ENCODE assay signal across 13 cellular contexts in genomic region chr6:37038297-37039198, GRCh38. TPM values are rescaled to one million over a fixed set of nuclear protein-coding genes. Genes with fewer than 3 reads are reported as not detected.
DNase-seq lines count a peak whose midpoint lies in the region; ATAC-seq and TF ChIP-seq lines count a peak whose summit lies in the region.
"Had no signal": no experiment of that assay in that cellular context is flagged by ENCODE, and none has a peak within 500 bp of the region (broad histone marks: within the 10 kb centered on the region; RNA-seq: fewer than 3 reads in every experiment).

No MANE protein-coding gene starts in this region.

- peaks cover 49% of the 10 kb centered on the region for H3K4me1 Mint-ChIP-seq in T-helper 1 cell treated with Interleukin-12 subunit alpha and Interleukin-12 subunit beta and Interleukin-4 antibody, amounts not matched to agents 30 μg/mL and 1 μg/mL, for 36 hours (ENCODE audit: low read depth)
- H3K4me1 Mint-ChIP-seq in immature natural killer cell = peaks cover 26% of the 10 kb centered on the region in 2 donors

- in situ Hi-C loops in astrocyte of the cerebellum (cut with HindIII; ENCODE audit: low sequenced_read_pairs) = no loop called here

- WGBS in thyroid gland, 2 donors = 65 to 70% methylated on average over 13 of the region's 13 CpGs

- ATAC-seq in left colon = peak; percentile 52

- H3K4me1 ChIP-seq in thyroid gland = peaks cover 0 to 8% of the 10 kb centered on the region in 2 donors
- H3K4me1 ChIP-seq: tibial artery had no signal

- intact Hi-C loops in left colon (cut with DNase I, micrococcal nuclease) (no loop called here), thyroid gland (cut with DNase I) (no loop called here)

- peak overlapping the region in 2 of 3 donors; percentile 34 to 37 for H3K27ac ChIP-seq in thyroid gland
- H3K27ac ChIP-seq: tibial artery had no signal

- no peak for TF ChIP-seq POLR2A in thyroid gland (IDR thresholded peaks at IDR 0.05)

- no peaks in the 10 kb centered on the region for H3K27me3 Mint-ChIP-seq in T-helper 1 cell treated with Interleukin-12 subunit alpha and Interleukin-12 subunit beta and Interleukin-4 antibody, amounts not matched to agents 30 μg/mL and 1 μg/mL, for 36 hours (ENCODE audit: low read depth)
- H3K27me3 Mint-ChIP-seq in immature natural killer cell (ENCODE audit: low read depth in 3 of 3) = peaks cover 0 to 2% (median 1%) of the 10 kb centered on the region in 3 donors
- H3K27me3 Mint-ChIP-seq: central memory CD8-positive, alpha-beta T cell had no signal

- TF ChIP-seq CTCF in astrocyte of the cerebellum (IDR thresholded peaks at IDR 0.05; ENCODE audit: low read depth, low read length, missing control alignments) = no peak
- no peak for TF ChIP-seq CTCF in thyroid gland (IDR thresholded peaks at IDR 0.05)

- H3K4me3 Mint-ChIP-seq in T-helper 1 cell treated with Interleukin-12 subunit alpha and Interleukin-12 subunit beta and Interleukin-4 antibody, amounts not matched to agents 30 μg/mL and 1 μg/mL, for 36 hours = no peak overlapping the region
- H3K4me3 Mint-ChIP-seq in immature natural killer cell = no peak overlapping the region
- H3K4me3 Mint-ChIP-seq: central memory CD8-positive, alpha-beta T cell had no signal

- no peaks in the 10 kb centered on the region for H3K27me3 ChIP-seq in thyroid gland
- H3K27me3 ChIP-seq: tibial artery had no signal

- H3K4me3 ChIP-seq in astrocyte of the cerebellum (ENCODE audit: low read depth, low read length) = no peak overlapping the region
- H3K4me3 ChIP-seq in thyroid gland (replicated peaks in 1 of 3) = no peak overlapping the region
- H3K4me3 ChIP-seq: tibial artery had no signal

- H3K9me3 ChIP-seq in thyroid gland = no peaks in the 10 kb centered on the region
- H3K9me3 ChIP-seq: tibial artery had no signal

- H3K9me3 Mint-ChIP-seq in T-helper 1 cell treated with Interleukin-12 subunit alpha and Interleukin-12 subunit beta and Interleukin-4 antibody, amounts not matched to agents 30 μg/mL and 1 μg/mL, for 36 hours = peaks cover 3% of the 10 kb centered on the region
- H3K9me3 Mint-ChIP-seq in immature natural killer cell = no peaks in the 10 kb centered on the region
- H3K9me3 Mint-ChIP-seq: central memory CD8-positive, alpha-beta T cell had no signal

- H3K36me3 Mint-ChIP-seq in T-helper 1 cell treated with Interleukin-12 subunit alpha and Interleukin-12 subunit beta and Interleukin-4 antibody, amounts not matched to agents 30 μg/mL and 1 μg/mL, for 36 hours (ENCODE audit: low read depth) = peaks cover 8% of the 10 kb centered on the region
- peaks cover 0 to 4% (median 0%) of the 10 kb centered on the region in 3 donors for H3K36me3 Mint-ChIP-seq in immature natural killer cell

- peak overlapping the region; percentile 57 for H3K27ac Mint-ChIP-seq in T-helper 1 cell treated with Interleukin-12 subunit alpha and Interleukin-12 subunit beta and Interleukin-4 antibody, amounts not matched to agents 30 μg/mL and 1 μg/mL, for 36 hours
- peak overlapping the region in 3 of 6 donors; percentile 35 to 75 (median 61) for H3K27ac Mint-ChIP-seq in immature natural killer cell

- H3K36me3 ChIP-seq in thyroid gland = no peaks in the 10 kb centered on the region
- H3K36me3 ChIP-seq: tibial artery had no signal

- DNase-seq in T-helper 1 cell (no peak), astrocyte of the cerebellum (ENCODE audit: low read depth) (peak; percentile 15), left colon (no peak), thyroid gland (peak; percentile 79), putamen (ENCODE audit: low spot score) (no peak), immature natural killer cell (no peak), Kasumi-1 (lab: John Stamatoyannopoulos, UW) (no peak)
- DNase-seq: activated CD4-positive, alpha-beta T cell treated with anti-CD3 and anti-CD28 coated beads for 1 hour; stimulated activated CD4-positive, alpha-beta T cell treated with anti-CD3 and anti-CD28 coated beads, Interleukin-15, amount 100 ng/mL, for 24 hours had no signal

RNA-seq across cellular contexts. Expression of gene FGD2, which starts 33.1 kb away (rescaled TPM):
- 10 to 100 TPM in 1 of 2 donors, 1 to 10 TPM in 1; 5.1 to 13.5 TPM for total RNA-seq in left colon
- total RNA-seq in thyroid gland = 10 to 100 TPM; 14.9 to 25.8 (median 23.1) TPM
- 1 to 10 TPM in 2 of 3 donors, under 1 TPM in 1; 0.77 to 3.6 (median 1.9) TPM for polyA plus RNA-seq in immature natural killer cell
- polyA plus RNA-seq: AG04450 had no signal

RNA-seq across cellular contexts. Expression of gene MTCH1, which starts 52.6 kb away (rescaled TPM):
- total RNA-seq in left colon = 100 to 1,000 TPM; 142 to 149 TPM
- 1,000 to 10,000 TPM in 1 of 4 donors, 100 to 1,000 TPM in 3; 571 to 1,096 (median 866) TPM for total RNA-seq in thyroid gland
- polyA plus RNA-seq in immature natural killer cell = 100 to 1,000 TPM in 1 of 3 donors, 10 to 100 TPM in 2; 86.0 to 116 (median 94.7) TPM

Comparison
In these comparisons a context has a peak if more than half of its experiments do, and no peak if none do; other contexts are left out.
1. DNase-seq: peak in astrocyte of the cerebellum (single experiment) and thyroid gland (2 of 2); none in T-helper 1 cell (0 of 5), left colon (0 of 2), putamen (single experiment), immature natural killer cell (0 of 3) and Kasumi-1 (0 of 2).